In genomic region chr1:242827538-242827937, GRCh38 we compare ENCODE assay signal across 22 cellular contexts.
A peak's percentile ranks its signal among the peaks of the same experiment; 100 is the strongest.
DNase-seq lines count a peak whose midpoint lies in the region; ATAC-seq lines count a peak whose summit lies in the region.
"Had no signal": no experiment of that assay in that cellular context is flagged by ENCODE, and none has a peak within 500 bp of the region (broad histone marks: within the 10 kb centered on the region; RNA-seq: fewer than 3 reads in every experiment).

No MANE protein-coding gene starts in this region.

- peaks cover 4 to 7% of the 10 kb centered on the region in 2 donors for H3K9me3 Mint-ChIP-seq in effector memory CD8-positive, alpha-beta T cell
- H3K9me3 Mint-ChIP-seq: neural crest cell; T-helper 2 cell treated with Interferon-gamma antibody and Interleukin-4, amounts not matched to agents 5 μg/mL and 100 μg/mL, for 36 hours; WTC11 had no signal

- no peak overlapping the region for H3K27ac Mint-ChIP-seq in effector memory CD8-positive, alpha-beta T cell
- H3K27ac Mint-ChIP-seq: activated CD8-positive, alpha-beta memory T cell treated with anti-CD3 and anti-CD28 coated beads, Interleukin-2, amount 10 ng/mL, durations not matched to agents 7 days and 5 days; T-helper 2 cell treated with Interferon-gamma antibody and Interleukin-4, amounts not matched to agents 5 μg/mL and 100 μg/mL, for 36 hours; WTC11 had no signal

- ATAC-seq in HG02852 (IDR thresholded peaks at IDR 0.05; ENCODE audit: unreplicated experiment): no peak
- no peak for ATAC-seq in effector memory CD8-positive, alpha-beta T cell (replicated peaks)
- ATAC-seq: activated CD8-positive, alpha-beta memory T cell treated with anti-CD3 and anti-CD28 coated beads, Interleukin-2, amount 10 ng/mL, durations not matched to agents 7 days and 5 days; gastrocnemius medialis; left colon; pancreas had no signal

- no peak overlapping the region for H3K4me3 Mint-ChIP-seq in effector memory CD8-positive, alpha-beta T cell
- H3K4me3 Mint-ChIP-seq: activated CD8-positive, alpha-beta memory T cell treated with anti-CD3 and anti-CD28 coated beads, Interleukin-2, amount 10 ng/mL, durations not matched to agents 7 days and 5 days; neural crest cell; T-helper 2 cell treated with Interferon-gamma antibody and Interleukin-4, amounts not matched to agents 5 μg/mL and 100 μg/mL, for 36 hours; WTC11 had no signal

- H3K36me3 Mint-ChIP-seq in effector memory CD8-positive, alpha-beta T cell (ENCODE audit: insufficient read depth): no peaks in the 10 kb centered on the region
- H3K36me3 Mint-ChIP-seq: activated CD8-positive, alpha-beta memory T cell treated with anti-CD3 and anti-CD28 coated beads, Interleukin-2, amount 10 ng/mL, durations not matched to agents 7 days and 5 days; WTC11 had no signal

- DNase-seq in Ammon's horn (ENCODE audit: low spot score): peak; percentile 28
- peak; percentile 26 for DNase-seq in NCI-H226
- peak; percentile 19 for DNase-seq in astrocyte of the hippocampus (ENCODE audit: low read depth, low spot score)
- DNase-seq in inferior parietal cortex (ENCODE audit: extremely low spot score): peak; percentile 32
- no peak for DNase-seq in GM19238 (ENCODE audit: insufficient read length, low spot score)
- DNase-seq in UCSD-AML1 (lab: John Stamatoyannopoulos, UW; ENCODE audit: unreplicated experiment): no peak
- no peak for DNase-seq in effector memory CD8-positive, alpha-beta T cell
- DNase-seq: activated CD4-positive, alpha-beta T cell treated with anti-CD3 and anti-CD28 coated beads, Interleukin-2, amount 50 U/mL, for 1 hour; activated CD8-positive, alpha-beta memory T cell treated with anti-CD3 and anti-CD28 coated beads, Interleukin-2, amount 10 ng/mL, durations not matched to agents 7 days and 5 days; activated T-cell treated with anti-CD3 and anti-CD28 coated beads, Interleukin-2, amount 50 U/mL, for 48 hours; esophagus squamous epithelium; gastrocnemius medialis; NCI-H1105 treated with DMSO at 0.1 percent for 48 hours; NCI-H2081 treated with DMSO at 0.1 percent for 48 hours; pancreas; stimulated activated CD4-positive, alpha-beta T cell treated with anti-CD3 and anti-CD28 coated beads, Interleukin-2, amount 100 ng/mL, for 48 hours; transverse colon had no signal

- H3K27me3 Mint-ChIP-seq in effector memory CD8-positive, alpha-beta T cell: peaks cover 0 to 5% of the 10 kb centered on the region in 2 donors
- H3K27me3 Mint-ChIP-seq: activated CD8-positive, alpha-beta memory T cell treated with anti-CD3 and anti-CD28 coated beads, Interleukin-2, amount 10 ng/mL, durations not matched to agents 7 days and 5 days had no signal

- no peaks in the 10 kb centered on the region for H3K4me1 Mint-ChIP-seq in effector memory CD8-positive, alpha-beta T cell (ENCODE audit: low read depth in 2 of 2)
- H3K4me1 Mint-ChIP-seq: activated CD8-positive, alpha-beta memory T cell treated with anti-CD3 and anti-CD28 coated beads, Interleukin-2, amount 10 ng/mL, durations not matched to agents 7 days and 5 days had no signal

Comparison
In these comparisons a context has a peak if more than half of its experiments do, and no peak if none do; other contexts are left out.
1. DNase-seq: peak in Ammon's horn (single experiment), NCI-H226 (single experiment), astrocyte of the hippocampus (single experiment) and inferior parietal cortex (single experiment); none in GM19238 (single experiment), UCSD-AML1 (single experiment) and effector memory CD8-positive, alpha-beta T cell (0 of 3).